ENCODE assay signal across 9 cellular contexts in the genomic region with DNA sequence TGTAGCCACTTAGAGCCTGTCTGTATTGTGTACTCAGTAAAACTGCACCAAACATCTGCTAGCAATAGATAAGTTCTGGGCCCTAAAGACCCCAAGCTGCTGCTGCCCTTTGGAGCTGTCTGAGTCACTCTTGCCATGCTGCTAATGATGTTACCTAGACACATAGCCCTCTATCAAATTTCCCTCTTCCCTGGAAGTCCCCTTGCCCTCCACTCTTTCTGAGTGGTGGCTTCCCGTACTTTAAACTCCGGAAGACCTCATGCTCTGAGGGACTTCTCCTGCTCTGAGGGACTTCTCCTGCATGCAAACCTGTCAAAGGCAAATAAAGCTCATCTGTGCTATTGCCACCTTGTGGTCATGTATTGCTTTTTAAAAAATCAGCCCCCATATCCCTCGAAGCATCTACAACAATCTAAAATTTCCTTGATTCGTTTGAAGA. TPM values are rescaled to one million over a fixed set of nuclear protein-coding genes. Genes with fewer than 3 reads are reported as not detected.
DNase-seq lines count a peak whose midpoint lies in the region; ATAC-seq, FAIRE-seq and TF ChIP-seq lines count a peak whose summit lies in the region.
"Had no signal": no experiment of that assay in that cellular context is flagged by ENCODE, and none has a peak within 500 bp of the region (broad histone marks: within the 10 kb centered on the region; RNA-seq: fewer than 3 reads in every experiment).

No MANE protein-coding gene starts in this region.

- intact Hi-C loops in upper lobe of right lung (cut with DNase I) (no loop called here), esophagus squamous epithelium (cut with DNase I) (no loop called here)

- peak; percentile 44 for TF ChIP-seq CTCF in bronchial epithelial cell (IDR thresholded peaks at IDR 0.05; ENCODE audit: insufficient read depth, low read length, severe bottlenecking)
- peak; percentile 16 for TF ChIP-seq CTCF in upper lobe of right lung (IDR thresholded peaks at IDR 0.05)
- peak in 2 of 6 experiments; percentile 14 to 38 for TF ChIP-seq CTCF in esophagus squamous epithelium (IDR thresholded peaks at IDR 0.05)

- FAIRE-seq in bronchial epithelial cell (lab: Jason Lieb, UNC): no peak
- FAIRE-seq: endometrium had no signal

- H3K4me3 ChIP-seq in bronchial epithelial cell (ENCODE audit: low read depth, low read length) (no peak overlapping the region), upper lobe of right lung (no peak overlapping the region), esophagus squamous epithelium (no peak overlapping the region)

- DNase-seq in ACHN (peak; percentile 41), NCI-H146 treated with DMSO at 0.1 percent for 48 hours (lab: John Stamatoyannopoulos, UW; ENCODE audit: unreplicated experiment) (peak; percentile 52), bronchial epithelial cell (ENCODE audit: low read depth) (peak; percentile 20), upper lobe of right lung (no peak), NOMO-1 treated with DMSO at 0.1 percent for 48 hours (lab: John Stamatoyannopoulos, UW; ENCODE audit: unreplicated experiment) (no peak), esophagus squamous epithelium (lab: John Stamatoyannopoulos, UW) (no peak)

- ATAC-seq in GM18502 (IDR thresholded peaks at IDR 0.05; ENCODE audit: poor library complexity, unreplicated experiment) (peak; percentile 73), HG02759 (IDR thresholded peaks at IDR 0.05; ENCODE audit: unreplicated experiment) (peak; percentile 69), upper lobe of right lung (no peak)

- WGBS in esophagus squamous epithelium, 2 donors: 77 to 78% methylated on average over 4 of the region's 4 CpGs

- H3K36me3 ChIP-seq in bronchial epithelial cell (ENCODE audit: control insufficient read depth, insufficient read depth, low read length): no peaks in the 10 kb centered on the region
- no peaks in the 10 kb centered on the region for H3K36me3 ChIP-seq in upper lobe of right lung
- no peaks in the 10 kb centered on the region for H3K36me3 ChIP-seq in esophagus squamous epithelium

- H3K27ac ChIP-seq in upper lobe of right lung (no peak overlapping the region), esophagus squamous epithelium (no peak overlapping the region)

- in situ Hi-C loops in ACHN (cut with HindIII; ENCODE audit: low pct_ligation_motif_present, low pct_unique_long_range_greater_than_20kb, low sequenced_read_pairs): no loop called here

- no peak for TF ChIP-seq POLR2A in esophagus squamous epithelium (IDR thresholded peaks at IDR 0.05)

- H3K27me3 ChIP-seq in bronchial epithelial cell (ENCODE audit: control insufficient read depth, insufficient read depth, low read length) (no peaks in the 10 kb centered on the region), upper lobe of right lung (no peaks in the 10 kb centered on the region), esophagus squamous epithelium (no peaks in the 10 kb centered on the region)

- no peaks in the 10 kb centered on the region for H3K4me1 ChIP-seq in upper lobe of right lung
- no peaks in the 10 kb centered on the region for H3K4me1 ChIP-seq in esophagus squamous epithelium

- H3K9me3 ChIP-seq in upper lobe of right lung (no peaks in the 10 kb centered on the region), esophagus squamous epithelium (no peaks in the 10 kb centered on the region)

RNA-seq across cellular contexts. Expression of a gene that starts 34.0 kb away (rescaled TPM):
- total RNA-seq in bronchial epithelial cell: 33.7 and 41.1 TPM in 2 replicates
- 37.4 TPM for total RNA-seq in upper lobe of right lung
- total RNA-seq in esophagus squamous epithelium: 100 to 1,000 TPM in 1 of 4 donors, 10 to 100 TPM in 3; 44.6 to 101 (median 70.0) TPM

RNA-seq across cellular contexts. Expression of a gene that starts 46.6 kb away (rescaled TPM):
- not detected in 2 replicates for total RNA-seq in bronchial epithelial cell
- 19.0 TPM for total RNA-seq in upper lobe of right lung
- total RNA-seq in esophagus squamous epithelium: under 1 TPM; 0.04 to 0.19 (median 0.07) TPM

Comparison
In these comparisons a context has a peak if more than half of its experiments do, and no peak if none do; other contexts are left out.
1. DNase-seq: peak in ACHN (single experiment), NCI-H146 treated with DMSO at 0.1 percent for 48 hours (single experiment) and bronchial epithelial cell (single experiment); none in upper lobe of right lung (single experiment), NOMO-1 treated with DMSO at 0.1 percent for 48 hours (single experiment) and esophagus squamous epithelium (single experiment).
2. RNA of a gene that starts 46.6 kb away (total RNA-seq): 19.0 TPM in upper lobe of right lung (single experiment); 0.04 to 0.19 TPM in esophagus squamous epithelium and not detected in bronchial epithelial cell; every median in the first group is over 10 times any median in the second.